Comparison of ENCODE assay signal across 9 cellular contexts in the genomic region with DNA sequence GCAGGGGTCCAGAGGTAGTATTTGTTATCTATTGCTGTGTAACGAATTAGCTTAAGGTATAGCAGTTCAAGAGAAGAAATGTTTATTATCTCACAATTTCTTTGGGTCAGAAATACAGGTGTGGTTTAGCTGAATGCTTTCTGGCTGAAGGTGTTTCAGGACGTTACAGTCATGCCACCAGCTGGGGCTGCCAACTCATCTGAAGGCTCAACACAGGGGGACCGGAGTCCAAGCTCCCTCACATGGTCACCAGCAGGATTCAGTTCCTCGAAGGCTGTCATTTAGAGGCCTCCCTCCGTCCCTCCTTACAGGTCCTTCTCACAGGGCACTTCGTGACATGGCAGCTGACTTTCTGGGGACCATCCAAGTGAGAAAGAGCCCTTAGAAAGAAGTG. TPM values are rescaled to one million over a fixed set of nuclear protein-coding genes. Genes with fewer than 3 reads are reported as not detected.
DNase-seq lines count a peak whose midpoint lies in the region; ATAC-seq, FAIRE-seq and TF ChIP-seq lines count a peak whose summit lies in the region.
"Had no signal": no experiment of that assay in that cellular context is flagged by ENCODE, and none has a peak within 500 bp of the region (broad histone marks: within the 10 kb centered on the region; RNA-seq: fewer than 3 reads in every experiment).

No MANE protein-coding gene starts in this region.

- H3K27me3 ChIP-seq in GM12878 (replicated peaks in 1 of 2; ENCODE audit: control insufficient read depth in 2 of 2, insufficient read depth in 2 of 2, low read length in 1 of 2): no peaks in the 10 kb centered on the region
- no peaks in the 10 kb centered on the region for H3K27me3 ChIP-seq in stomach
- H3K27me3 ChIP-seq: upper lobe of right lung had no signal

- H3K36me3 Mint-ChIP-seq in activated CD4-positive, alpha-beta memory T cell treated with anti-CD3 and anti-CD28 coated beads, Interleukin-2, amount 10 ng/mL, durations not matched to agents 7 days and 5 days (ENCODE audit: low read depth): no peaks in the 10 kb centered on the region
- no peaks in the 10 kb centered on the region for H3K36me3 Mint-ChIP-seq in activated CD4-positive, alpha-beta memory T cell treated with anti-CD3 and anti-CD28 coated beads for 36 hours

- CTCF ChIA-PET in activated CD4-positive, alpha-beta memory T cell treated with anti-CD3 and anti-CD28 coated beads, Interleukin-2, amount 10 ng/mL, durations not matched to agents 7 days and 5 days (lab: Charles Lee): interaction anchor here (1.2 to 2.3 kb wide), 7 partner anchors 10 to 289 kb away, joined by 3 to 8 read pairs (median 4); a partner anchor contains a TSS
- CTCF ChIA-PET in activated CD4-positive, alpha-beta memory T cell treated with anti-CD3 and anti-CD28 coated beads for 36 hours (lab: Charles Lee): interaction anchor here (1.0 to 2.5 kb wide), 2 partner anchors 92 to 110 kb away, joined by 3 to 10 read pairs; no protein-coding TSS in a partner anchor
- CTCF ChIA-PET in GM12878 (lab: Yijun Ruan, JAX): interaction anchor here (0.6 to 4.4 kb wide), 13 partner anchors 10 to 234 kb away, joined by 3 to 33 read pairs (median 6); a partner anchor contains a TSS

- POLR2A ChIA-PET in activated CD4-positive, alpha-beta memory T cell treated with anti-CD3 and anti-CD28 coated beads, Interleukin-2, amount 10 ng/mL, durations not matched to agents 7 days and 5 days (lab: Charles Lee): interaction anchor here (2.2 to 2.8 kb wide), 2 partner anchors 37 to 47 kb away, joined by 9 to 13 read pairs; a partner anchor contains a TSS
- POLR2A ChIA-PET in activated CD4-positive, alpha-beta memory T cell treated with anti-CD3 and anti-CD28 coated beads for 36 hours (lab: Charles Lee): no interaction called here
- POLR2A ChIA-PET in GM12878 (lab: Charles Lee): interaction anchor here (0.5 to 1.2 kb wide), 2 partner anchors 37 to 565 kb away, joined by 3 to 4 read pairs; a partner anchor contains a TSS

- SMC1A ChIA-PET in GM12878 (lab: Charles Lee; ENCODE audit: uncharacterized antibody, unreplicated experiment): interaction anchor here (1.0 to 2.6 kb wide), 10 partner anchors 26 to 289 kb away, joined by 3 to 17 read pairs (median 4); no protein-coding TSS in a partner anchor

- ATAC-seq in HG03442 (IDR thresholded peaks at IDR 0.05; ENCODE audit: unreplicated experiment): peak; percentile 10
- ATAC-seq in GM12878: peak; percentile 31

- no peaks in the 10 kb centered on the region for H3K36me3 ChIP-seq in GM12878 (ENCODE audit: control insufficient read depth in 2 of 2, insufficient read depth in 2 of 2, low read length in 1 of 2)
- no peaks in the 10 kb centered on the region for H3K36me3 ChIP-seq in stomach
- H3K36me3 ChIP-seq: upper lobe of right lung had no signal

- H3K4me3 ChIP-seq in GM12878 (no peak overlapping the region), stomach (no peak overlapping the region)
- H3K4me3 ChIP-seq: upper lobe of right lung had no signal

- no peak for FAIRE-seq in GM12878 (lab: Jason Lieb, UNC)

- H3K4me1 ChIP-seq in GM12878 (ENCODE audit: control insufficient read depth, insufficient read depth, low read length): peaks cover 22% of the 10 kb centered on the region
- H3K4me1 ChIP-seq in stomach: peaks cover 0 to 21% (median 15%) of the 10 kb centered on the region in 4 donors
- H3K4me1 ChIP-seq: upper lobe of right lung had no signal

- no peaks in the 10 kb centered on the region for H3K9me3 Mint-ChIP-seq in activated CD4-positive, alpha-beta memory T cell treated with anti-CD3 and anti-CD28 coated beads, Interleukin-2, amount 10 ng/mL, durations not matched to agents 7 days and 5 days
- H3K9me3 Mint-ChIP-seq in activated CD4-positive, alpha-beta memory T cell treated with anti-CD3 and anti-CD28 coated beads for 36 hours: no peaks in the 10 kb centered on the region

- no peak overlapping the region for H3K4me3 Mint-ChIP-seq in activated CD4-positive, alpha-beta memory T cell treated with anti-CD3 and anti-CD28 coated beads, Interleukin-2, amount 10 ng/mL, durations not matched to agents 7 days and 5 days
- no peak overlapping the region for H3K4me3 Mint-ChIP-seq in activated CD4-positive, alpha-beta memory T cell treated with anti-CD3 and anti-CD28 coated beads for 36 hours

- no peak for TF ChIP-seq POLR2A in GM12878 (IDR thresholded peaks at IDR 0.05; ENCODE audit: low read depth, low read length)
- TF ChIP-seq POLR2A in stomach (IDR thresholded peaks at IDR 0.05): no peak

- H3K27ac ChIP-seq in GM12878 (ENCODE audit: control insufficient read depth, insufficient read depth) (peak overlapping the region; percentile 45), stomach (peak overlapping the region in 3 of 5 donors; percentile 32 to 84 (median 53))
- H3K27ac ChIP-seq: upper lobe of right lung had no signal

- RAD21 ChIA-PET in GM12878 (lab: Charles Lee; ENCODE audit: unreplicated experiment): interaction anchor here (0.5 to 2.3 kb wide), 12 partner anchors 37 to 851 kb away, joined by 3 to 21 read pairs (median 4); no protein-coding TSS in a partner anchor

- no TSS peak for BruUV-seq in GM12878 (replicated peaks; lab: Mats Ljungman, UMichigan)

- H4K20me1 ChIP-seq in GM12878 (ENCODE audit: control insufficient read depth, insufficient read depth): no peaks in the 10 kb centered on the region

- H3K27me3 Mint-ChIP-seq in activated CD4-positive, alpha-beta memory T cell treated with anti-CD3 and anti-CD28 coated beads, Interleukin-2, amount 10 ng/mL, durations not matched to agents 7 days and 5 days: no peaks in the 10 kb centered on the region
- peaks cover 2% of the 10 kb centered on the region for H3K27me3 Mint-ChIP-seq in activated CD4-positive, alpha-beta memory T cell treated with anti-CD3 and anti-CD28 coated beads for 36 hours

- H2AFZ ChIP-seq in GM12878 (ENCODE audit: control insufficient read depth, low read depth, low read length): peak overlapping the region; percentile 90

- in situ Hi-C loops in GM12878 (cut with MboI): no loop called here

- TF ChIP-seq RAD21 in GM12878 (IDR thresholded peaks at IDR 0.05; ENCODE audit: insufficient read depth, low read depth, low read length): no peak

- H3K9me3 ChIP-seq in GM12878 (replicated peaks; ENCODE audit: control insufficient read depth, insufficient read depth, low read length): no peaks in the 10 kb centered on the region; the same call in 2 of the 3 replicates
- no peaks in the 10 kb centered on the region for H3K9me3 ChIP-seq in stomach
- H3K9me3 ChIP-seq: upper lobe of right lung had no signal

- H3K4me2 ChIP-seq in GM12878 (ENCODE audit: control insufficient read depth, insufficient read depth): peak overlapping the region; percentile 56

- intact Hi-C loops in activated CD4-positive, alpha-beta memory T cell treated with anti-CD3 and anti-CD28 coated beads for 36 hours (cut with micrococcal nuclease): loop anchor here (5.0 kb wide), 1 partner anchor 111 kb away; no protein-coding TSS in a partner anchor
- intact Hi-C loops in GM12878 (cut with micrococcal nuclease; ENCODE audit: unreplicated experiment) (no loop called here), stomach (cut with DNase I; ENCODE audit: low total_unique reads) (no loop called here)

- peaks cover 21% of the 10 kb centered on the region for H3K4me1 Mint-ChIP-seq in activated CD4-positive, alpha-beta memory T cell treated with anti-CD3 and anti-CD28 coated beads, Interleukin-2, amount 10 ng/mL, durations not matched to agents 7 days and 5 days
- peaks cover 18% of the 10 kb centered on the region for H3K4me1 Mint-ChIP-seq in activated CD4-positive, alpha-beta memory T cell treated with anti-CD3 and anti-CD28 coated beads for 36 hours (ENCODE audit: low read depth)

- H3K9ac ChIP-seq in GM12878 (ENCODE audit: control insufficient read depth, insufficient read depth, low read length): peak overlapping the region; percentile 52

- no peak for TF ChIP-seq CTCF in GM12878 (IDR thresholded peaks at IDR 0.05 in 2 of 3, conservative IDR thresholded peaks at IDR 0.05 in 1 of 3; ENCODE audit: control insufficient read depth in 2 of 3, extremely low read depth in 1 of 3, insufficient read depth in 1 of 3, low read depth in 3 of 3, low read length in 3 of 3)
- no peak for TF ChIP-seq CTCF in stomach (IDR thresholded peaks at IDR 0.05)

- TF ChIP-seq EP300 in GM12878 (IDR thresholded peaks at IDR 0.05; ENCODE audit: borderline replicate concordance in 1 of 2, control insufficient read depth in 1 of 2, low read depth in 2 of 2, low read length in 2 of 2): no peak
- no peak for TF ChIP-seq EP300 in stomach (IDR thresholded peaks at IDR 0.05)

- H3K79me2 ChIP-seq in GM12878 (ENCODE audit: control insufficient read depth, insufficient read depth, low read length): no peaks in the 10 kb centered on the region

- 64% methylated on average over 6 of the region's 6 CpGs for WGBS in GM12878 (ENCODE audit: insufficient coverage, insufficient replicate concordance, low lambda C conversion rate, missing lambda C conversion rate)
- 42 to 58% (median 49%) methylated on average over 6 of the region's 6 CpGs for WGBS in stomach, 5 donors

- DNase-seq in activated CD4-positive, alpha-beta memory T cell treated with anti-CD3 and anti-CD28 coated beads, Interleukin-2, amount 10 ng/mL, durations not matched to agents 7 days and 5 days: no peak
- no peak for DNase-seq in activated CD4-positive, alpha-beta memory T cell treated with anti-CD3 and anti-CD28 coated beads for 36 hours
- DNase-seq in GM12878 (ENCODE audit: low read depth, low spot score) (no peak), stomach (no peak), anterior cingulate cortex (lab: John Stamatoyannopoulos, UW) (no peak), SIG-M5 (lab: John Stamatoyannopoulos, UW) (no peak), medulla oblongata (ENCODE audit: extremely low spot score) (no peak)

- peak overlapping the region; percentile 87 for H3K27ac Mint-ChIP-seq in activated CD4-positive, alpha-beta memory T cell treated with anti-CD3 and anti-CD28 coated beads, Interleukin-2, amount 10 ng/mL, durations not matched to agents 7 days and 5 days
- no peak overlapping the region for H3K27ac Mint-ChIP-seq in activated CD4-positive, alpha-beta memory T cell treated with anti-CD3 and anti-CD28 coated beads for 36 hours

RNA-seq across cellular contexts. Expression of a gene that starts 37.5 kb away (rescaled TPM):
- 100 to 1,000 TPM; 107 to 123 TPM for total RNA-seq in activated CD4-positive, alpha-beta memory T cell treated with anti-CD3 and anti-CD28 coated beads, Interleukin-2, amount 10 ng/mL, durations not matched to agents 7 days and 5 days
- 100 to 1,000 TPM; 181 to 186 TPM for total RNA-seq in activated CD4-positive, alpha-beta memory T cell treated with anti-CD3 and anti-CD28 coated beads for 36 hours
- 114 and 132 TPM in 2 replicates for total RNA-seq in GM12878 (2013; cell fraction: nucleolus; rRNA removed)
- total RNA-seq in GM12878 (2014; rRNA removed) (71.8 and 93.4 TPM in 2 replicates), GM12878 (2014; rRNA removed; fragmentation: Illumina TruSeq; extraction: Trizol) (92.3 and 100 TPM in 2 replicates), GM12878 (2021) (88.4 and 106 TPM in 2 replicates), stomach (10 to 100 TPM; 17.5 to 93.5 (median 34.5) TPM)
- 21.2 TPM for polyA plus RNA-seq in GM12878 (2011; ENCODE audit: low read depth)
- polyA plus RNA-seq in GM12878 (2011; rRNA removed) (102 and 213 TPM in 2 replicates), GM12878 (2014; fragmentation: Illumina TruSeq; extraction: Trizol) (156 and 217 TPM in 2 replicates), GM12878 (2014; fragmentation: Nextera tagmentation; extraction: Ambion mirVana) (100 to 1,000 TPM; 110 to 139 TPM), GM12878 (2014; rRNA removed) (45.7 and 60.4 TPM in 2 replicates), GM12878 (2016; fragmentation: Nextera tagmentation; extraction: Ambion mirVana) (10 to 100 TPM; 67.7 to 84.4 TPM), stomach (10 to 100 TPM; 19.1 to 24.3 (median 20.8) TPM)
- 36.0 and 65.4 TPM in 2 replicates for polyA plus RNA-seq in GM12878 (2011; cell fraction: cytosol; rRNA removed)
- polyA plus RNA-seq in GM12878 (2011; cell fraction: nucleus; rRNA removed): 31.6 and 39.1 TPM in 2 replicates
- polyA plus RNA-seq in GM12878 (2012): 38.5 and 54.6 TPM in 2 replicates
- polyA minus RNA-seq in GM12878 (2011; rRNA and poly(A)+ RNA removed): 50.1 and 60.6 TPM in 2 replicates
- 42.1 and 42.6 TPM in 2 replicates for polyA minus RNA-seq in GM12878 (2011; cell fraction: cytosol; rRNA and poly(A)+ RNA removed)
- polyA minus RNA-seq in GM12878 (2011; cell fraction: nucleus; rRNA and poly(A)+ RNA removed): 32.6 and 48.8 TPM in 2 replicates
